In the genomic region with DNA sequence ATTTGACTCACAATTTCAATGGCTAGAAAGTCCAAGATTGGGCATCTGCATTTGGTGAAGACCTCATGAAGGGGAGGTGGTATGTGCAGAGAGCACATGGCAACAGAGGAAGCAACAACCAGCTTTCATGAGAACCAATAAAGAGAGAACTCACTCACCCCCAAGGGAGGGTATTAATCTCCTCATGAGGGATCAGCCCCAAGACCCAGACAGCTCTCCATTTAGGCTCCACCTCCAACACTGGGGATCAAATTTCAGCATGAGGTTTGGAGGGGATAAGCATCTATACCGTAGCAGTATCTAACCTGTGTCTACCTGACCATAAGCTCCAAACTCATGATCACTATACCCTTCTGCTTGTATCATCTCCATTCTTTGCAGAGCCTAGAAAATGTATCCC, we compare ENCODE assay signal across 16 cellular contexts.
"Had no signal": no experiment of that assay in that cellular context is flagged by ENCODE, and none has a peak within 500 bp of the region (broad histone marks: within the 10 kb centered on the region; RNA-seq: fewer than 3 reads in every experiment).

No MANE protein-coding gene starts in this region.

- H3K36me3 Mint-ChIP-seq: activated CD4-positive, alpha-beta memory T cell treated with anti-CD3 and anti-CD28 coated beads for 36 hours; activated naive CD8-positive, alpha-beta T cell treated with anti-CD3 and anti-CD28 coated beads for 36 hours; naive B cell had no signal

- H3K27ac ChIP-seq: gastroesophageal sphincter, lower lobe of right lung, neutrophil, vagina had no signal

- H3K4me3 ChIP-seq: gastroesophageal sphincter, lower lobe of right lung, skin epidermis, vagina had no signal

- H3K27ac Mint-ChIP-seq: activated CD4-positive, alpha-beta memory T cell treated with anti-CD3 and anti-CD28 coated beads for 36 hours; activated naive CD8-positive, alpha-beta T cell treated with anti-CD3 and anti-CD28 coated beads for 36 hours; dendritic cell treated with granulocyte-macrophage colony-stimulating factor and Interleukin-4, amounts not matched to agents 40 ng/mL and 50 ng/mL, for 4 days; effector memory CD8-positive, alpha-beta T cell; naive B cell had no signal

- H3K27me3 ChIP-seq: gastroesophageal sphincter, vagina had no signal

- DNase-seq: activated CD4-positive, alpha-beta memory T cell treated with anti-CD3 and anti-CD28 coated beads for 36 hours; activated gamma-delta T cell treated with Interleukin-2 at 50 U/mL for 16 hours; activated naive CD8-positive, alpha-beta T cell treated with anti-CD3 and anti-CD28 coated beads for 36 hours; activated T-cell treated with anti-CD3 and anti-CD28 coated beads, Interleukin-2, amount 50 U/mL, for 48 hours; cerebellar nuclear complex; effector memory CD8-positive, alpha-beta T cell; hippocampal formation; lower lobe of right lung; naive B cell; stimulated activated CD4-positive, alpha-beta T cell treated with anti-CD3 and anti-CD28 coated beads, Interleukin-4, amount 100 ng/mL, for 4 hours had no signal

- ATAC-seq: activated CD4-positive, CD25-positive, alpha-beta regulatory T cell treated with anti-CD3 and anti-CD28 coated beads, Interleukin-2, amount 50 U/mL, for 24 hours; effector memory CD8-positive, alpha-beta T cell; gastroesophageal sphincter; lower lobe of right lung had no signal

- H3K4me3 Mint-ChIP-seq: activated CD4-positive, alpha-beta memory T cell treated with anti-CD3 and anti-CD28 coated beads for 36 hours; activated naive CD8-positive, alpha-beta T cell treated with anti-CD3 and anti-CD28 coated beads for 36 hours; dendritic cell treated with granulocyte-macrophage colony-stimulating factor and Interleukin-4, amounts not matched to agents 40 ng/mL and 50 ng/mL, for 4 days; effector memory CD8-positive, alpha-beta T cell; naive B cell had no signal

- H3K36me3 ChIP-seq: gastroesophageal sphincter, lower lobe of right lung, neutrophil, vagina had no signal

- H3K4me1 ChIP-seq: gastroesophageal sphincter, lower lobe of right lung, vagina had no signal

- H3K4me1 Mint-ChIP-seq: activated naive CD8-positive, alpha-beta T cell treated with anti-CD3 and anti-CD28 coated beads for 36 hours; naive B cell had no signal

- H3K9me3 ChIP-seq: gastroesophageal sphincter, lower lobe of right lung, neutrophil, vagina had no signal
